Comparison of ENCODE assay signal across 13 cellular contexts in genomic region chr1:184212649-184213314, GRCh38.
A peak's percentile ranks its signal among the peaks of the same experiment; 100 is the strongest.
DNase-seq lines count a peak whose midpoint lies in the region; ATAC-seq and TF ChIP-seq lines count a peak whose summit lies in the region.
"Had no signal": no experiment of that assay in that cellular context is flagged by ENCODE, and none has a peak within 500 bp of the region (broad histone marks: within the 10 kb centered on the region; RNA-seq: fewer than 3 reads in every experiment).

No MANE protein-coding gene starts in this region.

- no peaks in the 10 kb centered on the region for H3K27me3 Mint-ChIP-seq in Calu3 (ENCODE audit: unreplicated experiment)
- H3K27me3 Mint-ChIP-seq in dendritic cell treated with granulocyte-macrophage colony-stimulating factor and Interleukin-4, amounts not matched to agents 40 ng/mL and 50 ng/mL, for 4 days, result no peaks in the 10 kb centered on the region

- H3K9me3 ChIP-seq in NT2/D1 (ENCODE audit: insufficient read depth, low read length), result no peaks in the 10 kb centered on the region; the same call in 1 of the 2 replicates
- H3K9me3 ChIP-seq: heart right ventricle had no signal

- no peaks in the 10 kb centered on the region for H3K27me3 ChIP-seq in NT2/D1 (ENCODE audit: insufficient read depth, insufficient read length)
- H3K27me3 ChIP-seq: heart right ventricle had no signal

- H3K4me1 ChIP-seq in NT2/D1 (ENCODE audit: insufficient read depth, insufficient read length), result peaks cover 2% of the 10 kb centered on the region

- intact Hi-C loops in Calu3 (cut with micrococcal nuclease; ENCODE audit: unreplicated experiment), result loop anchor here (5.0 to 10.0 kb wide), 3 partner anchors 65 to 558 kb away; partner anchors contain the start of gene APOBEC4
- intact Hi-C loops in dendritic cell treated with granulocyte-macrophage colony-stimulating factor and Interleukin-4, amounts not matched to agents 40 ng/mL and 50 ng/mL, for 4 days (cut with micrococcal nuclease), result loop anchor here (10.0 kb wide), 1 partner anchor 48 kb away; no protein-coding TSS in a partner anchor

- no TSS peak for BruUV-seq in Calu3 (replicated peaks; lab: Mats Ljungman, UMichigan)

- peak overlapping the region; percentile 88 for H3K27ac Mint-ChIP-seq in Calu3 (ENCODE audit: unreplicated experiment)
- peak overlapping the region; percentile 83 for H3K27ac Mint-ChIP-seq in dendritic cell treated with granulocyte-macrophage colony-stimulating factor and Interleukin-4, amounts not matched to agents 40 ng/mL and 50 ng/mL, for 4 days
- H3K27ac Mint-ChIP-seq: activated naive CD4-positive, alpha-beta T cell treated with anti-CD3 and anti-CD28 coated beads, Interleukin-2, amount 10 ng/mL, durations not matched to agents 7 days and 5 days had no signal

- TF ChIP-seq CTCF in Calu3 (IDR thresholded peaks at IDR 0.05; ENCODE audit: unreplicated experiment) (no peak), omental fat pad (IDR thresholded peaks at IDR 0.05) (no peak)

- ATAC-seq in omental fat pad (ENCODE audit: low FRiP score) (peak; percentile 66), HG03159 (IDR thresholded peaks at IDR 0.05; ENCODE audit: unreplicated experiment) (no peak), HG03108 (IDR thresholded peaks at IDR 0.05; ENCODE audit: unreplicated experiment) (no peak), GM21619 (IDR thresholded peaks at IDR 0.05; ENCODE audit: unreplicated experiment) (no peak), HG03196 (IDR thresholded peaks at IDR 0.05; ENCODE audit: unreplicated experiment) (no peak)

- H3K9ac ChIP-seq in NT2/D1 (ENCODE audit: insufficient read length, low read depth), result no peak overlapping the region

- H3K4me1 Mint-ChIP-seq in Calu3 (ENCODE audit: low read depth, unreplicated experiment), result peaks cover 26% of the 10 kb centered on the region
- H3K4me1 Mint-ChIP-seq in dendritic cell treated with granulocyte-macrophage colony-stimulating factor and Interleukin-4, amounts not matched to agents 40 ng/mL and 50 ng/mL, for 4 days (ENCODE audit: low read depth), result peaks cover 23% of the 10 kb centered on the region
- H3K4me1 Mint-ChIP-seq: activated naive CD4-positive, alpha-beta T cell treated with anti-CD3 and anti-CD28 coated beads, Interleukin-2, amount 10 ng/mL, durations not matched to agents 7 days and 5 days had no signal

- peaks cover 3% of the 10 kb centered on the region for H3K9me3 Mint-ChIP-seq in Calu3 (ENCODE audit: low read depth, unreplicated experiment)
- H3K9me3 Mint-ChIP-seq in dendritic cell treated with granulocyte-macrophage colony-stimulating factor and Interleukin-4, amounts not matched to agents 40 ng/mL and 50 ng/mL, for 4 days, result peaks cover 12% of the 10 kb centered on the region
- H3K9me3 Mint-ChIP-seq: activated naive CD4-positive, alpha-beta T cell treated with anti-CD3 and anti-CD28 coated beads, Interleukin-2, amount 10 ng/mL, durations not matched to agents 7 days and 5 days had no signal

- H3K36me3 ChIP-seq in NT2/D1 (ENCODE audit: insufficient read depth, insufficient read length, low read length), result no peaks in the 10 kb centered on the region
- H3K36me3 ChIP-seq: heart right ventricle had no signal

- peaks cover 11% of the 10 kb centered on the region for H3K36me3 Mint-ChIP-seq in Calu3 (ENCODE audit: insufficient read depth, unreplicated experiment)
- H3K36me3 Mint-ChIP-seq in dendritic cell treated with granulocyte-macrophage colony-stimulating factor and Interleukin-4, amounts not matched to agents 40 ng/mL and 50 ng/mL, for 4 days (ENCODE audit: low read depth), result no peaks in the 10 kb centered on the region
- H3K36me3 Mint-ChIP-seq: activated naive CD4-positive, alpha-beta T cell treated with anti-CD3 and anti-CD28 coated beads, Interleukin-2, amount 10 ng/mL, durations not matched to agents 7 days and 5 days had no signal

- no peak overlapping the region for H3K4me3 ChIP-seq in NT2/D1 (ENCODE audit: insufficient read length, low read depth)
- H3K4me3 ChIP-seq: heart right ventricle, skin epidermis had no signal

- H3K4me3 Mint-ChIP-seq in Calu3 (ENCODE audit: low read depth, unreplicated experiment), result no peak overlapping the region
- no peak overlapping the region for H3K4me3 Mint-ChIP-seq in dendritic cell treated with granulocyte-macrophage colony-stimulating factor and Interleukin-4, amounts not matched to agents 40 ng/mL and 50 ng/mL, for 4 days
- H3K4me3 Mint-ChIP-seq: activated naive CD4-positive, alpha-beta T cell treated with anti-CD3 and anti-CD28 coated beads, Interleukin-2, amount 10 ng/mL, durations not matched to agents 7 days and 5 days had no signal

- peak; percentile 80 for DNase-seq in Calu3
- DNase-seq in NT2/D1 (ENCODE audit: low read depth, low spot score), result peak; percentile 33
- DNase-seq in omental fat pad (ENCODE audit: low spot score), result no peak
- DNase-seq: activated naive CD4-positive, alpha-beta T cell treated with anti-CD3 and anti-CD28 coated beads, Interleukin-2, amount 10 ng/mL, durations not matched to agents 7 days and 5 days; heart right ventricle; NCI-H1092; T-helper 9 cell had no signal

- CTCF ChIA-PET in Calu3 (lab: Charles Lee), result interaction anchor here (1.2 to 1.4 kb wide), 2 partner anchors 10 to 12 kb away, joined by 3 to 7 read pairs; no protein-coding TSS in a partner anchor
